ENCODE assay signal across 25 cellular contexts in the genomic region with DNA sequence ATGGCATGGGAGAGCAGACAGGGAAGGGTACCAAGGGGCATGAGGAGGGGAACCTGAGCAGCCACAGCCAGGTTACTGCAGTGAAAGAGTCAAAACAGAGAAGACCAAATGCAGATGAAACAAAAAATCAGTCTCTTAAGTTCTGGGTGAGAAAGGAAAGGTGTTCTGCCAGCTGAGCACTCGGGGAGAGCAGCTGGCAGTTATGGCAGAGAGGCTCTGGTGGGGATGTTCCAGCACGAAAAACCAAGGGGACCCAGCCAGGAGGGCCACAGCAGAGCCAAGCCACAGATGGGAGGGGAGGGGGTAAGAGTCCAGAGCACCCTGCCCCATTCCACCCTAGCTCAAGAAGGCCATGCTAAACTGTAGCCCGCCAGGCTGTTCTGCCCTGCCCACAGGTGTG. TPM values are rescaled to one million over a fixed set of nuclear protein-coding genes. Genes with fewer than 3 reads are reported as not detected.
DNase-seq lines count a peak whose midpoint lies in the region; ATAC-seq and TF ChIP-seq lines count a peak whose summit lies in the region.
"Had no signal": no experiment of that assay in that cellular context is flagged by ENCODE, and none has a peak within 500 bp of the region (broad histone marks: within the 10 kb centered on the region; RNA-seq: fewer than 3 reads in every experiment).

No MANE protein-coding gene starts in this region.

- DNase-seq in CD4-positive, alpha-beta memory T cell = no peak
- DNase-seq in body of pancreas (no peak), NCI-H446 (lab: John Stamatoyannopoulos, UW) (no peak), medulla oblongata (ENCODE audit: extremely low spot score) (no peak), GM10248 (ENCODE audit: extremely low spot score) (no peak)
- no peak for DNase-seq in naive thymus-derived CD8-positive, alpha-beta T cell
- DNase-seq: activated CD4-positive, alpha-beta T cell treated with anti-CD3 and anti-CD28 coated beads, Interleukin-2, amount 50 U/mL, for 48 hours; activated T-cell treated with anti-CD3 and anti-CD28 coated beads, Interleukin-2, amount 50 U/mL, for 1 hour; central memory CD4-positive, alpha-beta T cell; DMS79; HFFc6; left lung; NCI-H1105 treated with DMSO at 0.1 percent for 48 hours; OCI-M1; SIG-M5; stimulated activated naive CD8-positive, alpha-beta T cell treated with anti-CD3 and anti-CD28 coated beads, Interleukin-15, amount 100 ng/mL, for 72 hours; trophoblast cell had no signal

- no peak overlapping the region for H3K27ac ChIP-seq in CD4-positive, alpha-beta memory T cell (ENCODE audit: low read depth, low read length)
- peak overlapping the region in 3 of 4 donors; percentile 71 to 84 (median 82) for H3K27ac ChIP-seq in body of pancreas
- H3K27ac ChIP-seq: left lung, right atrium auricular region had no signal

- H3K27me3 Mint-ChIP-seq in CD4-positive, alpha-beta memory T cell = no peaks in the 10 kb centered on the region
- H3K27me3 Mint-ChIP-seq in IgD-negative memory B cell = no peaks in the 10 kb centered on the region
- H3K27me3 Mint-ChIP-seq in naive thymus-derived CD8-positive, alpha-beta T cell = no peaks in the 10 kb centered on the region
- H3K27me3 Mint-ChIP-seq: stimulated activated naive CD8-positive, alpha-beta T cell treated with anti-CD3 and anti-CD28 coated beads, Interleukin-15, amount 100 ng/mL, for 72 hours had no signal

- H3K27ac Mint-ChIP-seq in CD4-positive, alpha-beta memory T cell = peak overlapping the region in 5 of 7 donors; percentile 38 to 58 (median 48)
- H3K27ac Mint-ChIP-seq in IgD-negative memory B cell = peak overlapping the region in 2 of 3 donors; percentile 71 to 73
- H3K27ac Mint-ChIP-seq in naive thymus-derived CD8-positive, alpha-beta T cell = peak overlapping the region in 7 of 10 donors; percentile 28 to 90 (median 69)
- H3K27ac Mint-ChIP-seq: HFFc6 had no signal

- CTCF ChIA-PET in CD4-positive, alpha-beta memory T cell (lab: Charles Lee; ENCODE audit: partially characterized antibody) = no interaction called here
- CTCF ChIA-PET in GM10248 (lab: Yijun Ruan, JAX) = interaction anchor here (0.8 to 2.7 kb wide), 2 partner anchors 8 to 14 kb away, joined by 3 to 13 read pairs; no protein-coding TSS in a partner anchor

- no peak for TF ChIP-seq CTCF in body of pancreas (IDR thresholded peaks at IDR 0.05)
- no peak for TF ChIP-seq CTCF in GM10248 (IDR thresholded peaks at IDR 0.05; ENCODE audit: control extremely low read depth, extremely low read depth, low read depth, missing control alignments)

- peaks cover 49 to 82% of the 10 kb centered on the region in 2 donors for H3K36me3 Mint-ChIP-seq in CD4-positive, alpha-beta memory T cell
- H3K36me3 Mint-ChIP-seq in IgD-negative memory B cell = peaks cover 11% of the 10 kb centered on the region
- H3K36me3 Mint-ChIP-seq in naive thymus-derived CD8-positive, alpha-beta T cell = peaks cover 7 to 85% (median 17%) of the 10 kb centered on the region in 3 donors

- no peak overlapping the region for H3K4me3 Mint-ChIP-seq in CD4-positive, alpha-beta memory T cell
- peak overlapping the region in 1 of 4 donors; percentile 18 for H3K4me3 Mint-ChIP-seq in IgD-negative memory B cell
- H3K4me3 Mint-ChIP-seq in naive thymus-derived CD8-positive, alpha-beta T cell = no peak overlapping the region
- H3K4me3 Mint-ChIP-seq: HFFc6; stimulated activated naive CD8-positive, alpha-beta T cell treated with anti-CD3 and anti-CD28 coated beads, Interleukin-15, amount 100 ng/mL, for 72 hours; T-helper 1 cell treated with Interleukin-12 subunit alpha and Interleukin-12 subunit beta and Interleukin-4 antibody, amounts not matched to agents 30 μg/mL and 1 μg/mL, for 36 hours had no signal

- 44 to 52% methylated on average over 3 of the region's 3 CpGs for WGBS in body of pancreas, 2 donors

- H3K4me3 ChIP-seq in CD4-positive, alpha-beta memory T cell (ENCODE audit: low read length in 2 of 2) = no peak overlapping the region
- H3K4me3 ChIP-seq in body of pancreas = no peak overlapping the region
- H3K4me3 ChIP-seq: left lung, right atrium auricular region had no signal

- peaks cover 71% of the 10 kb centered on the region for H3K36me3 ChIP-seq in CD4-positive, alpha-beta memory T cell (ENCODE audit: insufficient read depth, low read length)
- peaks cover 0 to 7% of the 10 kb centered on the region in 2 donors for H3K36me3 ChIP-seq in body of pancreas (replicated peaks in 1 of 2; ENCODE audit: insufficient read depth in 1 of 2, low read depth in 2 of 2)

- TF ChIP-seq POLR2A in body of pancreas (IDR thresholded peaks at IDR 0.05) = no peak

- no peaks in the 10 kb centered on the region for H3K27me3 ChIP-seq in CD4-positive, alpha-beta memory T cell (ENCODE audit: insufficient read depth, low read length)
- no peaks in the 10 kb centered on the region for H3K27me3 ChIP-seq in body of pancreas
- H3K27me3 ChIP-seq: left lung, right atrium auricular region had no signal

- peaks cover 16% of the 10 kb centered on the region for H3K4me1 ChIP-seq in CD4-positive, alpha-beta memory T cell (ENCODE audit: insufficient read depth, low read length)
- peaks cover 90% of the 10 kb centered on the region for H3K4me1 ChIP-seq in body of pancreas

- H3K4me1 Mint-ChIP-seq in CD4-positive, alpha-beta memory T cell = peaks cover 9 to 23% (median 20%) of the 10 kb centered on the region in 4 donors
- H3K4me1 Mint-ChIP-seq in IgD-negative memory B cell = peaks cover 37 to 43% (median 43%) of the 10 kb centered on the region in 3 donors
- H3K4me1 Mint-ChIP-seq in naive thymus-derived CD8-positive, alpha-beta T cell = peaks cover 16 to 36% (median 22%) of the 10 kb centered on the region in 4 donors

- ATAC-seq in body of pancreas (no peak), GM21786 (IDR thresholded peaks at IDR 0.05; ENCODE audit: unreplicated experiment) (no peak)
- ATAC-seq in naive thymus-derived CD8-positive, alpha-beta T cell = no peak
- ATAC-seq: left lung; stimulated activated naive CD8-positive, alpha-beta T cell treated with anti-CD3 and anti-CD28 coated beads, Interleukin-15, amount 100 ng/mL, for 72 hours had no signal

- intact Hi-C loops in CD4-positive, alpha-beta memory T cell (cut with micrococcal nuclease) = no loop called here
- intact Hi-C loops in body of pancreas (cut with DNase I) = no loop called here

- peaks cover 0 to 3% (median 0%) of the 10 kb centered on the region in 8 donors for H3K9me3 Mint-ChIP-seq in CD4-positive, alpha-beta memory T cell
- no peaks in the 10 kb centered on the region for H3K9me3 Mint-ChIP-seq in IgD-negative memory B cell
- no peaks in the 10 kb centered on the region for H3K9me3 Mint-ChIP-seq in naive thymus-derived CD8-positive, alpha-beta T cell
- H3K9me3 Mint-ChIP-seq: HFFc6; stimulated activated naive CD8-positive, alpha-beta T cell treated with anti-CD3 and anti-CD28 coated beads, Interleukin-15, amount 100 ng/mL, for 72 hours; T-helper 1 cell treated with Interleukin-12 subunit alpha and Interleukin-12 subunit beta and Interleukin-4 antibody, amounts not matched to agents 30 μg/mL and 1 μg/mL, for 36 hours had no signal

- POLR2A ChIA-PET in CD4-positive, alpha-beta memory T cell (lab: Charles Lee; ENCODE audit: partially characterized antibody) = no interaction called here
- POLR2A ChIA-PET in naive thymus-derived CD8-positive, alpha-beta T cell (lab: Charles Lee) = no interaction called here
- POLR2A ChIA-PET in GM10248 (lab: Yijun Ruan, JAX) = no interaction called here

- H3K9me3 ChIP-seq in CD4-positive, alpha-beta memory T cell (ENCODE audit: control insufficient read depth in 1 of 2, low read length in 2 of 2) = no peaks in the 10 kb centered on the region
- H3K9me3 ChIP-seq in body of pancreas = no peaks in the 10 kb centered on the region
- H3K9me3 ChIP-seq: left lung, right atrium auricular region had no signal

RNA-seq across cellular contexts. Expression of gene STH, which starts 31.7 kb away (rescaled TPM):
- total RNA-seq in CD4-positive, alpha-beta memory T cell = not detected
- polyA plus RNA-seq in CD4-positive, alpha-beta memory T cell = not detected
- polyA plus RNA-seq in IgD-negative memory B cell = not detected
- not detected for total RNA-seq in body of pancreas
- not detected for total RNA-seq in naive thymus-derived CD8-positive, alpha-beta T cell
- polyA plus RNA-seq in naive thymus-derived CD8-positive, alpha-beta T cell = not detected
- total RNA-seq: glomerular endothelial cell, HFFc6, HT-29, left lung, mucosa of gallbladder, omental fat pad, right atrium auricular region had no signal
